In genomic region chr7:103690576-103690975, GRCh38 we compare ENCODE assay signal across 28 cellular contexts.
DNase-seq lines count a peak whose midpoint lies in the region; ATAC-seq and TF ChIP-seq lines count a peak whose summit lies in the region.
"Had no signal": no experiment of that assay in that cellular context is flagged by ENCODE, and none has a peak within 500 bp of the region (broad histone marks: within the 10 kb centered on the region; RNA-seq: fewer than 3 reads in every experiment).

No MANE protein-coding gene starts in this region.

- intact Hi-C loops in left colon (cut with DNase I, micrococcal nuclease) = no loop called here

- no peak for TF ChIP-seq CTCF in RWPE2 (IDR thresholded peaks at IDR 0.05; ENCODE audit: poor library complexity, severe bottlenecking)
- TF ChIP-seq CTCF in brain microvascular endothelial cell (IDR thresholded peaks at IDR 0.05; ENCODE audit: low read depth, low read length, missing control alignments) = no peak

- DNase-seq in DMS53 (lab: John Stamatoyannopoulos, UW) (peak; percentile 77), NCI-H2171 (lab: John Stamatoyannopoulos, UW) (peak; percentile 83), RWPE2 (ENCODE audit: low spot score) (no peak), left colon (no peak), NOMO-1 treated with DMSO at 0.1 percent for 48 hours (lab: John Stamatoyannopoulos, UW; ENCODE audit: unreplicated experiment) (no peak), brain microvascular endothelial cell (no peak)
- DNase-seq: activated CD4-positive, alpha-beta T cell treated with anti-CD3 and anti-CD28 coated beads, Interleukin-2, amount 10 ng/mL, durations not matched to agents 24 days and 14 days; activated CD8-positive, alpha-beta memory T cell treated with anti-CD3 and anti-CD28 coated beads for 24 hours; activated T-cell treated with anti-CD3 and anti-CD28 coated beads for 4 hours; amniotic stem cell; DMS79; GDM1; HFFc6; Karpas-422; naive thymus-derived CD8-positive, alpha-beta T cell; NCI-H146; NCI-H526; nucleus accumbens; right lobe of liver; SJCRH30; stimulated activated CD4-positive, alpha-beta T cell treated with anti-CD3 and anti-CD28 coated beads, Interleukin-2, amount 100 ng/mL, for 48 hours; stimulated activated naive CD8-positive, alpha-beta T cell treated with anti-CD3 and anti-CD28 coated beads, Interleukin-15, amount 100 ng/mL, for 72 hours; SW 1271; T-helper 9 cell; uterus had no signal

- in situ Hi-C loops in brain microvascular endothelial cell (cut with HindIII; ENCODE audit: low pct_ligation_motif_present, low sequenced_read_pairs) = no loop called here

- ATAC-seq in RWPE2 (ENCODE audit: low read depth) (0 out of 3 replicates have a peak, but pooled peaks have one; percentile 21), left colon (peak; percentile 37), HG03097 (IDR thresholded peaks at IDR 0.05; ENCODE audit: low FRiP score, unreplicated experiment) (no peak)
- ATAC-seq: naive thymus-derived CD8-positive, alpha-beta T cell; stimulated activated naive CD8-positive, alpha-beta T cell treated with anti-CD3 and anti-CD28 coated beads, Interleukin-15, amount 100 ng/mL, for 72 hours had no signal

- H3K4me3 ChIP-seq in RWPE2 (ENCODE audit: severe bottlenecking) (no peak overlapping the region), brain microvascular endothelial cell (ENCODE audit: low read depth, low read length) (no peak overlapping the region)
- H3K4me3 ChIP-seq: lung, right lobe of liver, SJCRH30, thoracic aorta, uterus had no signal

- H3K27ac ChIP-seq in RWPE2 (ENCODE audit: poor library complexity, severe bottlenecking) (no peak overlapping the region), brain microvascular endothelial cell (no peak overlapping the region)
- H3K27ac ChIP-seq: right lobe of liver, SJCRH30, thoracic aorta, uterus had no signal

- H3K27me3 ChIP-seq in RWPE2 (ENCODE audit: insufficient read depth, poor library complexity, severe bottlenecking) (no peaks in the 10 kb centered on the region), brain microvascular endothelial cell (replicated peaks) (no peaks in the 10 kb centered on the region)
- H3K27me3 ChIP-seq: right lobe of liver, SJCRH30, uterus had no signal

- no peaks in the 10 kb centered on the region for H3K9me3 ChIP-seq in RWPE2 (ENCODE audit: severe bottlenecking)
- H3K9me3 ChIP-seq: right lobe of liver, SJCRH30, thoracic aorta, uterus had no signal

- H3K36me3 ChIP-seq in RWPE2 (ENCODE audit: low read depth) (no peaks in the 10 kb centered on the region), brain microvascular endothelial cell (replicated peaks) (no peaks in the 10 kb centered on the region)
- H3K36me3 ChIP-seq: right lobe of liver, SJCRH30, thoracic aorta, uterus had no signal

- H3K4me1 ChIP-seq in RWPE2 (ENCODE audit: insufficient read depth, poor library complexity, severe bottlenecking) = no peaks in the 10 kb centered on the region
- H3K4me1 ChIP-seq: right lobe of liver, uterus had no signal

Comparison
In these comparisons a context has a peak if more than half of its experiments do, and no peak if none do; other contexts are left out.
1. DNase-seq: peak in DMS53 (single experiment) and NCI-H2171 (single experiment); none in RWPE2 (single experiment), left colon (0 of 2), NOMO-1 treated with DMSO at 0.1 percent for 48 hours (single experiment) and brain microvascular endothelial cell (single experiment).